Comparison of ENCODE assay signal across 21 cellular contexts in the genomic region with DNA sequence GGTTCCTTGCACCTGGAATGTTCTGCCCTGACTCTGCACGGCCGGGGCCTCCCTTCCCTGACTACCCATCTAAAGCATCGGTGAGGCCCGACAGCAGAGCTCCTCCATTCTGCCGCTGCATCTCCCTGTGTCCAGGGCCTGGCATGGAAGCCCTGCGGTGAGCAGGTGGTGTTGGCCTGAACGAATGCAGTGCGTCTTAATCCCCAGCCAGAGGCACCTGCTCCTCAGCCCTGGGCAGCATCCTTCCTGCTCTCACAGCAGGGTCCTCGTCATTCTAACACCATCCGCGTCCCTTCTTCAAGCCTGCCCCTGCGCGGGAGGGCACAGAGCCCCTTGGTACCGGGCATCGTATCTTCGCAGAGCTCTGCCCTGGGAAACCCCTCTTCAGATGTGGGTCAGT. TPM values are rescaled to one million over a fixed set of nuclear protein-coding genes. Genes with fewer than 3 reads are reported as not detected.
"Had no signal": no experiment of that assay in that cellular context is flagged by ENCODE, and none has a peak within 500 bp of the region (broad histone marks: within the 10 kb centered on the region; RNA-seq: fewer than 3 reads in every experiment).

No MANE protein-coding gene starts in this region.

- H3K27me3 ChIP-seq: ovary had no signal

- DNase-seq: effector memory CD4-positive, alpha-beta T cell; heart left ventricle; hypothalamus; mammary epithelial cell; naive thymus-derived CD4-positive, alpha-beta T cell; nephron progenitor cell; ovary; small intestine; stimulated activated CD4-positive, alpha-beta T cell treated with anti-CD3 and anti-CD28 coated beads, Interleukin-12 subunit alpha, Interleukin-12 subunit beta, amount 100 ng/mL, for 4 hours; stimulated activated naive CD4-positive, alpha-beta T cell; stomach; substantia nigra; transverse colon had no signal

- H3K9me3 ChIP-seq: heart left ventricle, ovary, stomach, thoracic aorta, transverse colon had no signal

- ATAC-seq: esophagus mucosa; heart left ventricle; left lobe of liver; naive thymus-derived CD4-positive, alpha-beta T cell; right cardiac atrium had no signal

- H3K36me3 ChIP-seq: heart left ventricle, ovary, stomach, thoracic aorta, transverse colon had no signal

- H3K4me3 ChIP-seq: heart left ventricle, ovary, stomach, thoracic aorta, transverse colon had no signal

- H3K27ac ChIP-seq: heart left ventricle, ovary, stomach, thoracic aorta, transverse colon had no signal

- FAIRE-seq: endometrium, frontal cortex, islet of Langerhans, small intestine had no signal

RNA-seq across cellular contexts. Expression of gene BEGAIN, which starts 15.4 kb away (rescaled TPM):
- total RNA-seq: glomerular endothelial cell had no signal
